In genomic region chr1:232596666-232597303, GRCh38 we compare ENCODE assay signal across 13 cellular contexts. TPM values are rescaled to one million over a fixed set of nuclear protein-coding genes. Genes with fewer than 3 reads are reported as not detected.
A peak's percentile ranks its signal among the peaks of the same experiment; 100 is the strongest.
DNase-seq lines count a peak whose midpoint lies in the region; ATAC-seq and TF ChIP-seq lines count a peak whose summit lies in the region.
"Had no signal": no experiment of that assay in that cellular context is flagged by ENCODE, and none has a peak within 500 bp of the region (broad histone marks: within the 10 kb centered on the region; RNA-seq: fewer than 3 reads in every experiment).

No MANE protein-coding gene starts in this region.

- H3K27ac Mint-ChIP-seq in chondrocyte (ENCODE audit: unreplicated experiment): no peak overlapping the region
- H3K27ac Mint-ChIP-seq: activated naive CD8-positive, alpha-beta T cell treated with anti-CD3 and anti-CD28 coated beads, Interleukin-2, amount 50 U/mL, for 24 hours had no signal

- no peak overlapping the region for H3K4me3 Mint-ChIP-seq in chondrocyte (ENCODE audit: unreplicated experiment)
- H3K4me3 Mint-ChIP-seq: activated naive CD8-positive, alpha-beta T cell treated with anti-CD3 and anti-CD28 coated beads, Interleukin-2, amount 50 U/mL, for 24 hours had no signal

- H3K4me1 Mint-ChIP-seq in chondrocyte (ENCODE audit: low read depth): peaks cover 27% of the 10 kb centered on the region

- DNase-seq in left ventricle myocardium inferior: no peak
- DNase-seq in Right ventricle myocardium superior: no peak
- peak; percentile 67 for DNase-seq in SK-N-DZ (ENCODE audit: low spot score)
- DNase-seq in GOT3 (lab: John Stamatoyannopoulos, UW): no peak
- no peak for DNase-seq in caudate nucleus (lab: John Stamatoyannopoulos, UW)
- DNase-seq in chondrocyte (ENCODE audit: low spot score): no peak
- DNase-seq: activated naive CD8-positive, alpha-beta T cell treated with anti-CD3 and anti-CD28 coated beads, Interleukin-2, amount 50 U/mL, for 24 hours; Calu3; NCI-H226; T1000 had no signal

- no peak for ATAC-seq in Right ventricle myocardium superior (ENCODE audit: poor library complexity)
- peak; percentile 40 for ATAC-seq in HG02642 (IDR thresholded peaks at IDR 0.05; ENCODE audit: poor library complexity, unreplicated experiment)
- ATAC-seq in HG03565 (IDR thresholded peaks at IDR 0.05; ENCODE audit: unreplicated experiment): no peak
- ATAC-seq: activated naive CD8-positive, alpha-beta T cell treated with anti-CD3 and anti-CD28 coated beads, Interleukin-2, amount 50 U/mL, for 24 hours had no signal

- no peaks in the 10 kb centered on the region for H3K36me3 ChIP-seq in left ventricle myocardium inferior

- H3K9me3 Mint-ChIP-seq in chondrocyte (ENCODE audit: low read depth): no peaks in the 10 kb centered on the region
- H3K9me3 Mint-ChIP-seq: activated naive CD8-positive, alpha-beta T cell treated with anti-CD3 and anti-CD28 coated beads, Interleukin-2, amount 50 U/mL, for 24 hours had no signal

- H3K27me3 Mint-ChIP-seq in chondrocyte (ENCODE audit: low read depth): no peaks in the 10 kb centered on the region
- H3K27me3 Mint-ChIP-seq: activated naive CD8-positive, alpha-beta T cell treated with anti-CD3 and anti-CD28 coated beads, Interleukin-2, amount 50 U/mL, for 24 hours had no signal

- intact Hi-C loops in left ventricle myocardium inferior (cut with micrococcal nuclease): no loop called here
- intact Hi-C loops in Right ventricle myocardium superior (cut with DNase I): no loop called here

- peak overlapping the region; percentile 77 for H3K27ac ChIP-seq in left ventricle myocardium inferior (replicated peaks)
- no peak overlapping the region for H3K27ac ChIP-seq in caudate nucleus (ENCODE audit: low read depth, low read length)
- H3K27ac ChIP-seq: parathyroid adenoma had no signal

- H3K4me3 ChIP-seq in left ventricle myocardium inferior: no peak overlapping the region

- H3K4me1 ChIP-seq in left ventricle myocardium inferior: peaks cover 94% of the 10 kb centered on the region
- H3K4me1 ChIP-seq: parathyroid adenoma had no signal

- H3K36me3 Mint-ChIP-seq in chondrocyte (ENCODE audit: low read depth): no peaks in the 10 kb centered on the region

- no peaks in the 10 kb centered on the region for H3K27me3 ChIP-seq in left ventricle myocardium inferior (ENCODE audit: low read depth)

- TF ChIP-seq CTCF in left ventricle myocardium inferior (IDR thresholded peaks at IDR 0.05; ENCODE audit: borderline replicate concordance): no peak
- no peak for TF ChIP-seq CTCF in chondrocyte (IDR thresholded peaks at IDR 0.05)

- no peaks in the 10 kb centered on the region for H3K9me3 ChIP-seq in left ventricle myocardium inferior (replicated peaks)

RNA-seq across cellular contexts. Expression of gene SIPA1L2, which starts 33.1 kb away (rescaled TPM):
- total RNA-seq in left ventricle myocardium inferior (127 TPM), Right ventricle myocardium superior (120 TPM), chondrocyte (8.9 to 9.5 TPM (median 9.0 TPM) in 3 replicates)
- 10.6 and 12.1 TPM in 2 replicates for polyA plus RNA-seq in SK-N-DZ (2014; cell fraction: cytosol; rRNA removed)
- polyA plus RNA-seq in SK-N-DZ (2014; cell fraction: nucleus; rRNA removed): 12.2 and 15.1 TPM in 2 replicates

Comparison
In these comparisons a context has a peak if more than half of its experiments do, and no peak if none do; other contexts are left out.
1. RNA of gene SIPA1L2, which starts 33.1 kb away (total RNA-seq): 127 TPM in left ventricle myocardium inferior (single experiment) and 120 TPM in Right ventricle myocardium superior (single experiment); 8.9 to 9.5 TPM in chondrocyte; every median in the first group is over 10 times any median in the second.